ENCODE assay signal across 18 cellular contexts in genomic region chr7:101971457-101971856, GRCh38.
DNase-seq lines count a peak whose midpoint lies in the region; ATAC-seq and TF ChIP-seq lines count a peak whose summit lies in the region.
"Had no signal": no experiment of that assay in that cellular context is flagged by ENCODE, and none has a peak within 500 bp of the region (broad histone marks: within the 10 kb centered on the region; RNA-seq: fewer than 3 reads in every experiment).

No MANE protein-coding gene starts in this region.

- H3K27me3 ChIP-seq in BLaER1 (no peaks in the 10 kb centered on the region), OCI-LY1 (ENCODE audit: insufficient read depth, low read length) (no peaks in the 10 kb centered on the region), endodermal cell (ENCODE audit: control insufficient read depth, insufficient read depth, low read length, poor library complexity, severe bottlenecking) (no peaks in the 10 kb centered on the region), A673 (replicated peaks; ENCODE audit: insufficient read depth, low read depth, low read length, poor library complexity) (no peaks in the 10 kb centered on the region)
- H3K27me3 ChIP-seq: BE2C had no signal

- BruUV-seq in A673 (replicated peaks; lab: Mats Ljungman, UMichigan), result no TSS peak

- CTCF ChIA-PET in A673 (lab: Charles Lee), result no interaction called here

- H3K79me2 ChIP-seq in OCI-LY1 (ENCODE audit: insufficient read depth, low read length), result peaks cover 45% of the 10 kb centered on the region

- no peak overlapping the region for H2AFZ ChIP-seq in OCI-LY1 (ENCODE audit: low read length)

- no peak for ATAC-seq in stimulated activated naive CD8-positive, alpha-beta T cell treated with anti-CD3 and anti-CD28 coated beads, Interleukin-15, Interleukin-2, amounts not matched to agents 100 U/mL and 50 U/mL, for 24 hours
- ATAC-seq in HG03159 (IDR thresholded peaks at IDR 0.05; ENCODE audit: unreplicated experiment), result no peak

- no peaks in the 10 kb centered on the region for H3K9me2 ChIP-seq in OCI-LY1 (ENCODE audit: low read depth, low read length)

- H3K9ac ChIP-seq in BLaER1 (peak overlapping the region; percentile 80), OCI-LY1 (ENCODE audit: low read length) (no peak overlapping the region), endodermal cell (ENCODE audit: extremely low read depth, low read length, poor library complexity, severe bottlenecking) (no peak overlapping the region)

- H3K4me3 Mint-ChIP-seq in endodermal cell, result no peak overlapping the region
- no peak overlapping the region for H3K4me3 Mint-ChIP-seq in type B pancreatic cell
- H3K4me3 Mint-ChIP-seq: CD14-positive monocyte; CD4-positive, alpha-beta memory T cell; H9 had no signal

- H3F3A ChIP-seq in OCI-LY1 (ENCODE audit: insufficient read depth, low read length), result peaks cover 17% of the 10 kb centered on the region

- no peak for DNase-seq in endodermal cell
- no peak for DNase-seq in A673 (ENCODE audit: low spot score)
- DNase-seq in stimulated activated naive CD8-positive, alpha-beta T cell treated with anti-CD3 and anti-CD28 coated beads, Interleukin-15, Interleukin-2, amounts not matched to agents 100 U/mL and 50 U/mL, for 24 hours, result no peak
- no peak for DNase-seq in type B pancreatic cell (ENCODE audit: extremely low spot score, unreplicated experiment)
- DNase-seq: 8988T; ACHN; BE2C; Calu3; CD4-positive, alpha-beta memory T cell; DMS 273 treated with DMSO at 0.1 percent for 48 hours; DMS53; GOT3; H9 had no signal

- peaks cover 20% of the 10 kb centered on the region for H3K4me1 Mint-ChIP-seq in endodermal cell
- H3K4me1 Mint-ChIP-seq in type B pancreatic cell (ENCODE audit: unreplicated experiment), result peaks cover 32% of the 10 kb centered on the region

- TF ChIP-seq CTCF in OCI-LY1 (IDR thresholded peaks at IDR 0.05; ENCODE audit: low read length) (no peak), VCaP (conservative IDR thresholded peaks at IDR 0.05) (no peak), endodermal cell (conservative IDR thresholded peaks at IDR 0.05) (no peak), A673 (conservative IDR thresholded peaks at IDR 0.05; ENCODE audit: low read depth, low read length) (no peak), type B pancreatic cell (conservative IDR thresholded peaks at IDR 0.05) (no peak)

- H3K27ac ChIP-seq in BLaER1 (peak overlapping the region; percentile 96), OCI-LY1 (ENCODE audit: low read depth, low read length, poor library complexity, severe bottlenecking) (peak overlapping the region; percentile 95), VCaP (peak overlapping the region; percentile 6; the same call in 1 of the 2 replicates), endodermal cell (ENCODE audit: low read depth, low read length) (no peak overlapping the region), A673 (ENCODE audit: low read depth, low read length, poor library complexity, severe bottlenecking) (no peak overlapping the region)

- H3K27ac Mint-ChIP-seq in endodermal cell (peak overlapping the region; percentile 35), type B pancreatic cell (no peak overlapping the region)

- H3K36me3 Mint-ChIP-seq in endodermal cell (ENCODE audit: low read depth), result peaks cover 21% of the 10 kb centered on the region
- no peaks in the 10 kb centered on the region for H3K36me3 Mint-ChIP-seq in type B pancreatic cell

- H3K4me3 ChIP-seq in BLaER1 (no peak overlapping the region), OCI-LY1 (ENCODE audit: low read depth, low read length, poor library complexity, severe bottlenecking) (no peak overlapping the region), endodermal cell (ENCODE audit: low read length) (no peak overlapping the region), A673 (ENCODE audit: low read depth, low read length, poor library complexity, severe bottlenecking) (no peak overlapping the region)

- WGBS in endodermal cell (ENCODE audit: insufficient coverage in 1 of 2, insufficient read length in 1 of 2), 2 experiments, result 96 to 100% methylated on average over 3 of the region's 3 CpGs

- H3K9me3 ChIP-seq in BLaER1 (no peaks in the 10 kb centered on the region; the same call in 1 of the 2 replicates), OCI-LY1 (ENCODE audit: low read length) (no peaks in the 10 kb centered on the region), endodermal cell (ENCODE audit: control insufficient read depth, low read length) (no peaks in the 10 kb centered on the region), A673 (ENCODE audit: low read depth, low read length, poor library complexity, severe bottlenecking) (no peaks in the 10 kb centered on the region)
- H3K9me3 ChIP-seq: BE2C had no signal

- H3K9me3 Mint-ChIP-seq in endodermal cell (no peaks in the 10 kb centered on the region), type B pancreatic cell (no peaks in the 10 kb centered on the region)
- H3K9me3 Mint-ChIP-seq: CD14-positive monocyte; CD4-positive, alpha-beta memory T cell; H9 had no signal

- peaks cover 10% of the 10 kb centered on the region for H3K36me3 ChIP-seq in BLaER1
- peaks cover 34% of the 10 kb centered on the region for H3K36me3 ChIP-seq in OCI-LY1 (ENCODE audit: insufficient read depth, low read length)
- no peaks in the 10 kb centered on the region for H3K36me3 ChIP-seq in endodermal cell (ENCODE audit: control insufficient read depth, insufficient read depth, low read length)
- H3K36me3 ChIP-seq in A673 (ENCODE audit: insufficient read depth, low read length, poor library complexity, severe bottlenecking), result no peaks in the 10 kb centered on the region
- H3K36me3 ChIP-seq: BE2C had no signal

- no peaks in the 10 kb centered on the region for H3K27me3 Mint-ChIP-seq in endodermal cell (ENCODE audit: insufficient read depth)
- H3K27me3 Mint-ChIP-seq in type B pancreatic cell, result no peaks in the 10 kb centered on the region
- H3K27me3 Mint-ChIP-seq: CD4-positive, alpha-beta memory T cell had no signal

- H3K4me1 ChIP-seq in BLaER1 (peaks cover 100% of the 10 kb centered on the region), OCI-LY1 (ENCODE audit: insufficient read depth, low read length, severe bottlenecking) (peaks cover 88% of the 10 kb centered on the region), endodermal cell (ENCODE audit: control insufficient read depth, insufficient read depth, low read length) (no peaks in the 10 kb centered on the region), A673 (ENCODE audit: insufficient read depth, low read length, poor library complexity, severe bottlenecking) (no peaks in the 10 kb centered on the region)
- H3K4me1 ChIP-seq: BE2C had no signal

- H4K20me1 ChIP-seq in BLaER1 (no peaks in the 10 kb centered on the region), OCI-LY1 (ENCODE audit: insufficient read depth, low read length) (no peaks in the 10 kb centered on the region)

- POLR2A ChIA-PET in A673 (lab: Charles Lee; ENCODE audit: low non-redundant PET), result no interaction called here

- H3K4me2 ChIP-seq in BLaER1, result peak overlapping the region; percentile 95
- H3K4me2 ChIP-seq in OCI-LY1 (ENCODE audit: low read length), result no peak overlapping the region

- intact Hi-C loops in A673 (cut with micrococcal nuclease; ENCODE audit: unreplicated experiment), result no loop called here

Comparison
In these comparisons a context has a peak if more than half of its experiments do, and no peak if none do; other contexts are left out.
1. H3K27ac ChIP-seq: peak in BLaER1 (single experiment), OCI-LY1 (single experiment) and VCaP (single experiment); none in endodermal cell (single experiment) and A673 (single experiment).